In genomic region chr9:7366121-7366520, GRCh38 we compare ENCODE assay signal across 20 cellular contexts.
"Had no signal": no experiment of that assay in that cellular context is flagged by ENCODE, and none has a peak within 500 bp of the region (broad histone marks: within the 10 kb centered on the region; RNA-seq: fewer than 3 reads in every experiment).

No MANE protein-coding gene starts in this region.

- H2AFZ ChIP-seq: hepatocyte had no signal

- H3K9me3 ChIP-seq: lower lobe of right lung, spleen, upper lobe of right lung had no signal

- H3K27me3 ChIP-seq: hepatocyte, spleen, upper lobe of right lung had no signal

- DNase-seq: activated B cell treated with CpG ODN at 0.5 μM for 24 hours; activated CD4-positive, alpha-beta T cell treated with anti-CD3 and anti-CD28 coated beads, Interleukin-2, amount 10 ng/mL, durations not matched to agents 24 days and 14 days; activated CD8-positive, alpha-beta T cell treated with anti-CD3 and anti-CD28 coated beads for 36 hours; activated naive CD4-positive, alpha-beta T cell; activated naive CD8-positive, alpha-beta T cell treated with anti-CD3 and anti-CD28 coated beads for 36 hours; activated T-cell treated with anti-CD3 and anti-CD28 coated beads, Interleukin-2, amount 50 U/mL, for 1 hour; amniotic stem cell; caudate nucleus; dorsolateral prefrontal cortex; islet precursor cell; lower lobe of right lung; nephron progenitor cell; nucleus accumbens; spleen; stimulated activated naive CD4-positive, alpha-beta T cell; upper lobe of right lung had no signal

- H3K4me2 ChIP-seq: hepatocyte had no signal

- H3K79me2 ChIP-seq: hepatocyte had no signal

- ATAC-seq: activated CD8-positive, alpha-beta T cell treated with anti-CD3 and anti-CD28 coated beads for 36 hours; activated T-helper 17 cell treated with anti-CD3 and anti-CD28 coated beads, Interleukin-2, amount 50 U/mL, for 72 hours; lower lobe of right lung; sciatic nerve; upper lobe of right lung had no signal

- H3K36me3 ChIP-seq: lower lobe of right lung, spleen, upper lobe of right lung had no signal

- H3K27ac ChIP-seq: dorsolateral prefrontal cortex, epithelial cell of prostate, hepatocyte, lower lobe of right lung, spleen, upper lobe of right lung had no signal

- H3K4me3 ChIP-seq: dorsolateral prefrontal cortex, hepatocyte, lower lobe of right lung, spleen, upper lobe of right lung had no signal
